9 cellular contexts compared by ENCODE assay signal in genomic region chr16:24834459-24835335, GRCh38. TPM values are rescaled to one million over a fixed set of nuclear protein-coding genes. Genes with fewer than 3 reads are reported as not detected.
DNase-seq lines count a peak whose midpoint lies in the region; ATAC-seq, FAIRE-seq and TF ChIP-seq lines count a peak whose summit lies in the region.
"Had no signal": no experiment of that assay in that cellular context is flagged by ENCODE, and none has a peak within 500 bp of the region (broad histone marks: within the 10 kb centered on the region; RNA-seq: fewer than 3 reads in every experiment).

No MANE protein-coding gene starts in this region.

- CTCF ChIA-PET in GM12878 (lab: Yijun Ruan, JAX): interaction anchor here (0.6 to 1.6 kb wide), 5 partner anchors 64 to 390 kb away, joined by 3 to 16 read pairs (median 4); no protein-coding TSS in a partner anchor

- no peak overlapping the region for H3K4me3 Mint-ChIP-seq in activated CD4-positive, alpha-beta T cell treated with anti-CD3 and anti-CD28 coated beads, Interleukin-2, amount 10 ng/mL, durations not matched to agents 24 days and 14 days

- no peak overlapping the region for H3K4me2 ChIP-seq in GM12878 (ENCODE audit: control insufficient read depth, insufficient read depth)
- H3K4me2 ChIP-seq: BLaER1 had no signal

- no peaks in the 10 kb centered on the region for H3K27me3 Mint-ChIP-seq in activated CD4-positive, alpha-beta T cell treated with anti-CD3 and anti-CD28 coated beads, Interleukin-2, amount 10 ng/mL, durations not matched to agents 24 days and 14 days

- POLR2A ChIA-PET in GM12878 (lab: Charles Lee): no interaction called here

- H3K9ac ChIP-seq in GM12878 (ENCODE audit: control insufficient read depth, insufficient read depth, low read length): no peak overlapping the region
- H3K9ac ChIP-seq: BLaER1 had no signal

- no peak overlapping the region for H3K27ac Mint-ChIP-seq in activated CD4-positive, alpha-beta T cell treated with anti-CD3 and anti-CD28 coated beads, Interleukin-2, amount 10 ng/mL, durations not matched to agents 24 days and 14 days

- H3K27ac ChIP-seq in GM12878 (ENCODE audit: control insufficient read depth, insufficient read depth): no peak overlapping the region
- H3K27ac ChIP-seq in lower lobe of right lung: no peak overlapping the region
- H3K27ac ChIP-seq: BLaER1 had no signal

- SMC1A ChIA-PET in GM12878 (lab: Charles Lee; ENCODE audit: uncharacterized antibody, unreplicated experiment): interaction anchor here (0.6 to 1.3 kb wide), 3 partner anchors 273 to 391 kb away, joined by 4 to 6 read pairs (median 4); no protein-coding TSS in a partner anchor

- peak; percentile 57 for TF ChIP-seq RAD21 in GM12878 (IDR thresholded peaks at IDR 0.05; ENCODE audit: insufficient read depth, low read depth, low read length)

- WGBS in GM12878 (ENCODE audit: insufficient coverage, insufficient replicate concordance, low lambda C conversion rate, missing lambda C conversion rate): 81% methylated on average over 7 of the region's 7 CpGs

- H3K9me3 Mint-ChIP-seq in activated CD4-positive, alpha-beta T cell treated with anti-CD3 and anti-CD28 coated beads, Interleukin-2, amount 10 ng/mL, durations not matched to agents 24 days and 14 days: no peaks in the 10 kb centered on the region

- H3K27me3 ChIP-seq in GM12878 (replicated peaks in 1 of 2; ENCODE audit: control insufficient read depth in 2 of 2, insufficient read depth in 2 of 2, low read length in 1 of 2) (no peaks in the 10 kb centered on the region), lower lobe of right lung (ENCODE audit: low read depth) (no peaks in the 10 kb centered on the region)
- H3K27me3 ChIP-seq: BLaER1 had no signal

- TF ChIP-seq CTCF in GM12878 (IDR thresholded peaks at IDR 0.05 in 2 of 3, conservative IDR thresholded peaks at IDR 0.05 in 1 of 3; ENCODE audit: control insufficient read depth in 2 of 3, extremely low read depth in 1 of 3, insufficient read depth in 1 of 3, low read depth in 3 of 3, low read length in 3 of 3): peak; percentile 56 to 69 (median 62); a peak in 5 of 6 replicates
- TF ChIP-seq CTCF in lower lobe of right lung (IDR thresholded peaks at IDR 0.05): peak; percentile 35

- H2AFZ ChIP-seq in GM12878 (ENCODE audit: control insufficient read depth, low read depth, low read length): no peak overlapping the region

- in situ Hi-C loops in GM12878 (cut with MboI): no loop called here

- no peaks in the 10 kb centered on the region for H3K79me2 ChIP-seq in GM12878 (ENCODE audit: control insufficient read depth, insufficient read depth, low read length)

- ATAC-seq in GM12878 (peak; percentile 85), lower lobe of right lung (peak; percentile 22 to 52), HG02759 (IDR thresholded peaks at IDR 0.05; ENCODE audit: unreplicated experiment) (no peak), GM18498 (IDR thresholded peaks at IDR 0.05; ENCODE audit: unreplicated experiment) (no peak)

- DNase-seq in NCI-H2171 treated with DMSO at 0.1 percent for 48 hours (lab: John Stamatoyannopoulos, UW) (peak; percentile 67), NCI-H2171 (lab: John Stamatoyannopoulos, UW) (no peak), MV-4-11 (lab: John Stamatoyannopoulos, UW) (peak; percentile 36), GM12878 (ENCODE audit: low read depth, low spot score) (no peak), lower lobe of right lung (no peak)
- no peak for DNase-seq in activated CD4-positive, alpha-beta T cell treated with anti-CD3 and anti-CD28 coated beads, Interleukin-2, amount 10 ng/mL, durations not matched to agents 24 days and 14 days

- no peaks in the 10 kb centered on the region for H3K36me3 Mint-ChIP-seq in activated CD4-positive, alpha-beta T cell treated with anti-CD3 and anti-CD28 coated beads, Interleukin-2, amount 10 ng/mL, durations not matched to agents 24 days and 14 days (ENCODE audit: low read depth)

- no peak for TF ChIP-seq POLR2A in GM12878 (IDR thresholded peaks at IDR 0.05; ENCODE audit: low read depth, low read length)

- no peak for FAIRE-seq in GM12878 (lab: Jason Lieb, UNC)

- H3K4me1 Mint-ChIP-seq in activated CD4-positive, alpha-beta T cell treated with anti-CD3 and anti-CD28 coated beads, Interleukin-2, amount 10 ng/mL, durations not matched to agents 24 days and 14 days: no peaks in the 10 kb centered on the region

- H3K4me1 ChIP-seq in GM12878 (ENCODE audit: control insufficient read depth, insufficient read depth, low read length) (no peaks in the 10 kb centered on the region), lower lobe of right lung (peaks cover 14% of the 10 kb centered on the region)
- H3K4me1 ChIP-seq: BLaER1 had no signal

- H4K20me1 ChIP-seq in GM12878 (ENCODE audit: control insufficient read depth, insufficient read depth): no peaks in the 10 kb centered on the region
- H4K20me1 ChIP-seq: BLaER1 had no signal

- RAD21 ChIA-PET in GM12878 (lab: Charles Lee; ENCODE audit: unreplicated experiment): interaction anchor here (0.6 to 1.4 kb wide), 6 partner anchors 74 to 390 kb away, joined by 3 to 16 read pairs (median 4); no protein-coding TSS in a partner anchor

- no peak for TF ChIP-seq EP300 in GM12878 (IDR thresholded peaks at IDR 0.05; ENCODE audit: borderline replicate concordance in 1 of 2, control insufficient read depth in 1 of 2, low read depth in 2 of 2, low read length in 2 of 2)

- no peak overlapping the region for H3K4me3 ChIP-seq in GM12878
- H3K4me3 ChIP-seq in lower lobe of right lung: no peak overlapping the region
- H3K4me3 ChIP-seq: BLaER1 had no signal

- no peaks in the 10 kb centered on the region; a peak in 1 of 4 replicates for H3K36me3 ChIP-seq in GM12878 (ENCODE audit: control insufficient read depth in 2 of 2, insufficient read depth in 2 of 2, low read length in 1 of 2)
- H3K36me3 ChIP-seq in lower lobe of right lung: peaks cover 3% of the 10 kb centered on the region
- H3K36me3 ChIP-seq: BLaER1 had no signal

- intact Hi-C loops in GM12878 (cut with micrococcal nuclease; ENCODE audit: unreplicated experiment): loop anchor here (10.0 kb wide), 2 partner anchors 280 to 390 kb away; partner anchors contain the start of gene LCMT1
- intact Hi-C loops in lower lobe of right lung (cut with DNase I): no loop called here
- intact Hi-C loops in activated CD4-positive, alpha-beta T cell treated with anti-CD3 and anti-CD28 coated beads, Interleukin-2, amount 10 ng/mL, durations not matched to agents 24 days and 14 days (cut with micrococcal nuclease): no loop called here

- H3K9me3 ChIP-seq in GM12878 (replicated peaks; ENCODE audit: control insufficient read depth, insufficient read depth, low read length): no peaks in the 10 kb centered on the region
- H3K9me3 ChIP-seq in lower lobe of right lung: no peaks in the 10 kb centered on the region
- H3K9me3 ChIP-seq: BLaER1 had no signal

- BruUV-seq in GM12878 (replicated peaks; lab: Mats Ljungman, UMichigan): no TSS peak

TF ChIP-seq in GM12878, 131 proteins besides CTCF, POLR2A, EP300 and RAD21:
- TF ChIP-seq SMC3 (IDR thresholded peaks at IDR 0.05; ENCODE audit: borderline replicate concordance, low read length) (peak; percentile 34; the same call in 1 of the 2 replicates), PAX5 (IDR thresholded peaks at IDR 0.05; ENCODE audit: borderline replicate concordance, low read depth, low read length) (no peak)

RNA-seq across cellular contexts. Expression of gene SLC5A11, which starts 11.1 kb away (rescaled TPM):
- total RNA-seq in GM12878 (2013; cell fraction: nucleolus; rRNA removed): not detected in 2 replicates
- total RNA-seq in GM12878 (2014; rRNA removed): not detected in 2 replicates
- total RNA-seq in GM12878 (2014; rRNA removed; fragmentation: Illumina TruSeq; extraction: Trizol): not detected in 2 replicates
- not detected in 2 replicates for total RNA-seq in GM12878 (2021)
- not detected for polyA plus RNA-seq in GM12878 (2011; ENCODE audit: low read depth)
- not detected in 2 replicates for polyA plus RNA-seq in GM12878 (2011; rRNA removed)
- not detected in 2 replicates for polyA plus RNA-seq in GM12878 (2011; cell fraction: cytosol; rRNA removed)
- polyA plus RNA-seq in GM12878 (2011; cell fraction: nucleus; rRNA removed): not detected in 2 replicates
- polyA plus RNA-seq in GM12878 (2012): not detected in 2 replicates
- not detected in 2 replicates for polyA plus RNA-seq in GM12878 (2014; fragmentation: Illumina TruSeq; extraction: Trizol)
- polyA plus RNA-seq in GM12878 (2014; fragmentation: Nextera tagmentation; extraction: Ambion mirVana): not detected
- 0.10 TPM in 1 of 2 replicates, not detected in the other for polyA plus RNA-seq in GM12878 (2014; rRNA removed)
- not detected for polyA plus RNA-seq in GM12878 (2016; fragmentation: Nextera tagmentation; extraction: Ambion mirVana)
- not detected in 2 replicates for polyA minus RNA-seq in GM12878 (2011; rRNA and poly(A)+ RNA removed)
- not detected in 2 replicates for polyA minus RNA-seq in GM12878 (2011; cell fraction: cytosol; rRNA and poly(A)+ RNA removed)
- not detected in 2 replicates for polyA minus RNA-seq in GM12878 (2011; cell fraction: nucleus; rRNA and poly(A)+ RNA removed)
- 0.27 TPM for total RNA-seq in lower lobe of right lung
- total RNA-seq in activated CD4-positive, alpha-beta T cell treated with anti-CD3 and anti-CD28 coated beads, Interleukin-2, amount 10 ng/mL, durations not matched to agents 24 days and 14 days: not detected in 2 replicates

Comparison
In these comparisons a context has a peak if more than half of its experiments do, and no peak if none do; other contexts are left out.
1. DNase-seq: peak in NCI-H2171 treated with DMSO at 0.1 percent for 48 hours (single experiment) and MV-4-11 (single experiment); none in NCI-H2171 (single experiment), GM12878 (single experiment), lower lobe of right lung (single experiment) and activated CD4-positive, alpha-beta T cell treated with anti-CD3 and anti-CD28 coated beads, Interleukin-2, amount 10 ng/mL, durations not matched to agents 24 days and 14 days (single experiment).
2. ATAC-seq: peak in GM12878 (single experiment) and lower lobe of right lung (2 of 2); none in HG02759 (single experiment) and GM18498 (single experiment).